Comparison of ENCODE assay signal across 8 cellular contexts in genomic region chr22:24555496-24556253, GRCh38. TPM values are rescaled to one million over a fixed set of nuclear protein-coding genes. Genes with fewer than 3 reads are reported as not detected.
DNase-seq lines count a peak whose midpoint lies in the region; ATAC-seq, FAIRE-seq and TF ChIP-seq lines count a peak whose summit lies in the region.

SNRPD3 (plus strand) TSS chr22:24555999; CDS start chr22:24557675, 1,676 bp downstream.

- H3K4me3 Mint-ChIP-seq in nephron, result peak within 1 kb of the TSS; percentile 93 to 98 (median 96)

- peak; percentile 69 for ATAC-seq in stimulated activated naive CD8-positive, alpha-beta T cell treated with anti-CD3 and anti-CD28 coated beads, Interleukin-15, Interleukin-2, amounts not matched to agents 100 U/mL and 50 U/mL, for 24 hours

- no peaks in the 10 kb centered on the region for H3K9me2 ChIP-seq in Loucy (replicated peaks; ENCODE audit: low read depth, low read length)

- DNase-seq in ELR (ENCODE audit: low read depth), result peak; percentile 96
- DNase-seq in H54 (ENCODE audit: insufficient read length, low spot score), result peak; percentile 59
- DNase-seq in SHP77 treated with DMSO at 0.1 percent for 48 hours (lab: John Stamatoyannopoulos, UW), result peak; percentile 51
- peak; percentile 97 for DNase-seq in activated effector memory CD4-positive, alpha-beta T cell treated with anti-CD3 and anti-CD28 coated beads, Interleukin-2, amount 50 U/mL, for 16 hours
- peak; percentile 92 for DNase-seq in fibroblast of the aortic adventitia (ENCODE audit: low read depth)
- DNase-seq in stimulated activated naive CD8-positive, alpha-beta T cell treated with anti-CD3 and anti-CD28 coated beads, Interleukin-15, Interleukin-2, amounts not matched to agents 100 U/mL and 50 U/mL, for 24 hours, result peak; percentile 92

- peaks cover 39% of the 10 kb centered on the region for H3K4me1 Mint-ChIP-seq in nephron

- peaks cover 72% of the 10 kb centered on the region for H4K20me1 ChIP-seq in Loucy (ENCODE audit: insufficient read depth, low read length, poor library complexity, severe bottlenecking)

- peak; percentile 79 for TF ChIP-seq POLR2A in H54 (IDR thresholded peaks at IDR 0.05; ENCODE audit: low read depth, low read length)

- H3K9ac ChIP-seq in Loucy (ENCODE audit: low read depth, low read length, poor library complexity, severe bottlenecking), result peak within 1 kb of the TSS; percentile 98

- peaks cover 53% of the 10 kb centered on the region for H3K4me1 ChIP-seq in Loucy (ENCODE audit: insufficient read depth, low read length, poor library complexity, severe bottlenecking)

- peaks cover 22% of the 10 kb centered on the region for H3K36me3 ChIP-seq in Loucy (ENCODE audit: insufficient read depth, low read length)

- H3F3A ChIP-seq in Loucy (ENCODE audit: low read depth), result no peaks in the 10 kb centered on the region

- peaks cover 4% of the 10 kb centered on the region for H3K27me3 ChIP-seq in Loucy (ENCODE audit: insufficient read depth, low read length, poor library complexity, severe bottlenecking)

- peaks cover 29% of the 10 kb centered on the region for H3K36me3 Mint-ChIP-seq in nephron (ENCODE audit: low read depth)

- H3K27me3 Mint-ChIP-seq in nephron (ENCODE audit: low read depth), result no peaks in the 10 kb centered on the region

- FAIRE-seq in H54 (lab: Jason Lieb, UNC), result no peak

- H3K27ac Mint-ChIP-seq in nephron, result peak within 1 kb of the TSS; percentile 94 to 99 (median 95)

- peaks cover 89% of the 10 kb centered on the region for H3K79me2 ChIP-seq in Loucy (ENCODE audit: insufficient read depth, low read length)

- no peaks in the 10 kb centered on the region for H3K9me3 ChIP-seq in Loucy (ENCODE audit: insufficient read depth, low read depth, low read length)

- peak within 1 kb of the TSS; percentile 97 for H3K4me3 ChIP-seq in Loucy (ENCODE audit: low read length, poor library complexity, severe bottlenecking)
- H3K4me3 ChIP-seq in fibroblast of the aortic adventitia (ENCODE audit: low read depth, low read length), result peak within 1 kb of the TSS; percentile 91

- no peaks in the 10 kb centered on the region for H3K9me3 Mint-ChIP-seq in nephron

- H2AFZ ChIP-seq in Loucy (ENCODE audit: low read length), result peak within 1 kb of the TSS; percentile 91

- peak within 1 kb of the TSS; percentile 93 for H3K4me2 ChIP-seq in Loucy (ENCODE audit: low read depth, low read length, poor library complexity, severe bottlenecking)

- TF ChIP-seq CTCF in Loucy (conservative IDR thresholded peaks at IDR 0.05; ENCODE audit: low read length) (no peak), fibroblast of the aortic adventitia (IDR thresholded peaks at IDR 0.05; ENCODE audit: insufficient read depth, low read length) (peak; percentile 51), nephron (IDR thresholded peaks at IDR 0.05; ENCODE audit: unreplicated experiment in 3 of 3) (peak; percentile 28 to 39 (median 33))

RNA-seq across cellular contexts. Expression of gene SNRPD3, which starts in this region (rescaled TPM):
- 50.7 and 112 TPM in 2 replicates for total RNA-seq in fibroblast of the aortic adventitia (ENCODE audit: low replicate concordance)

Comparison
In these comparisons a context has a peak if more than half of its experiments do, and no peak if none do; other contexts are left out.
1. Peak in every context shown above with its lines: DNase-seq, ATAC-seq and H3K4me3 ChIP-seq.